28 cellular contexts compared by ENCODE assay signal in the genomic region with DNA sequence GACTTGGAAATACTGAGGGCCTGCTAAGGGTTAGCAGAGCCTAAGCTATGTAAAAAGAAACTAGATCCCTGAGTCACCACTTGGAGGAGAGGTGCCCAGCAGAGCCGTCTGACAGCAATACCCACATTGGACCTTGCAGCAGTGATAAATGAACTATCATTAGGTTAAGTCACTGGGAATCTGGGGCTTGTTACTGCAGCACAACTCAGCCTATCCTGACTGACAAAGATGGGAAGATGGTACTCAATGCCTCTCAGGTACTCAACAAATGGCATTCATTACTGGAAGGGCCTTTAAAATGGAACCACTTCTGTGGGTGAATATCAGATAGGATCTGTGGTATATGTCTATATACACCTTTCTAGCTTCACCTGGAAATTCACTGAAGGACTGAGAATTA.
"Had no signal": no experiment of that assay in that cellular context is flagged by ENCODE, and none has a peak within 500 bp of the region (broad histone marks: within the 10 kb centered on the region; RNA-seq: fewer than 3 reads in every experiment).

No MANE protein-coding gene starts in this region.

- DNase-seq: activated CD4-positive, alpha-beta memory T cell treated with anti-CD3 and anti-CD28 coated beads, Interleukin-2, amount 10 ng/mL, durations not matched to agents 7 days and 5 days; activated CD4-positive, alpha-beta T cell treated with anti-CD3 and anti-CD28 coated beads for 36 hours; activated CD4-positive, alpha-beta T cell treated with anti-CD3 and anti-CD28 coated beads, Interleukin-2, amount 10 ng/mL, durations not matched to agents 24 days and 14 days; activated CD4-positive, alpha-beta T cell treated with anti-CD3 and anti-CD28 coated beads, Interleukin-2, amount 50 U/mL, for 4 hours; activated CD4-positive, CD25-positive, alpha-beta regulatory T cell; activated CD4-positive, CD25-positive, alpha-beta regulatory T cell treated with anti-CD3 and anti-CD28 coated beads, Interleukin-2, amount 50 U/mL, for 72 hours; activated CD8-positive, alpha-beta memory T cell treated with anti-CD3 and anti-CD28 coated beads, Interleukin-2, amount 50 U/mL, for 48 hours; activated gamma-delta T cell; activated naive CD4-positive, alpha-beta T cell; activated naive CD4-positive, alpha-beta T cell treated with anti-CD3 and anti-CD28 coated beads, Interleukin-2, amount 10 ng/mL, durations not matched to agents 7 days and 5 days; activated T-cell treated with anti-CD3 and anti-CD28 coated beads for 4 hours; activated T-cell treated with anti-CD3 and anti-CD28 coated beads, Interleukin-2, amount 50 U/mL, for 24 hours; activated T-cell treated with anti-CD3 and anti-CD28 coated beads, Interleukin-2, amount 50 U/mL, for 72 hours; amniotic stem cell; anterior cingulate cortex; brain microvascular endothelial cell; caudate nucleus; cortex of kidney; effector CD8-positive, alpha-beta T cell; esophagus squamous epithelium; foreskin melanocyte; head of caudate nucleus; T-helper 2 cell had no signal

- ATAC-seq: activated CD4-positive, alpha-beta T cell treated with anti-CD3 and anti-CD28 coated beads for 36 hours; activated T-cell treated with anti-CD3 and anti-CD28 coated beads, Interleukin-2, amount 50 U/mL, for 72 hours had no signal

- FAIRE-seq: astrocyte, colon, endometrium, endothelial cell of umbilical vein had no signal

- H3K36me3 ChIP-seq: brain microvascular endothelial cell, esophagus squamous epithelium had no signal

- H3K27ac ChIP-seq: brain microvascular endothelial cell, epithelial cell of prostate, esophagus squamous epithelium had no signal

- H3K4me3 ChIP-seq: esophagus squamous epithelium had no signal
